In the genomic region with DNA sequence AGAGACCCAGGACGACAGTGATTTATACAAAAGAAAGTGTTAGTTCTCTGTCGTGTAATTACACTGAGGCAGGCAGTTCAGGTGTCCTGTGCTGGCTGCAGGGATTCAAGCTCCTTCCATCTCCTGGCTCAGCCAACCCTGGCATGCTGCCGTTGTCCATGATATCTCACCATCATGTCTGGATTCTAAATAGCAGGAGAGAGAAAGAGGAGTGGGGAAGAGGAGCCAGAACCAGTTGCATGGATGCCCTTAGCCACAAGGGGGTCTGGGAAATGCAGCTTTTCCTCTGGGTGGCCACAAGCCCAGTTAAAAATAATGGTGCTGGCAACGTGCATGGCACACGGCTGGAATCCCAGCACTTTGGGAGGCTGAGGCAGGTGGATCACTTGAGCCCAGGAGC, we compare ENCODE assay signal across 17 cellular contexts. TPM values are rescaled to one million over a fixed set of nuclear protein-coding genes. Genes with fewer than 3 reads are reported as not detected.
A peak's percentile ranks its signal among the peaks of the same experiment; 100 is the strongest.
DNase-seq lines count a peak whose midpoint lies in the region; ATAC-seq and TF ChIP-seq lines count a peak whose summit lies in the region.
"Had no signal": no experiment of that assay in that cellular context is flagged by ENCODE, and none has a peak within 500 bp of the region (broad histone marks: within the 10 kb centered on the region; RNA-seq: fewer than 3 reads in every experiment).

No MANE protein-coding gene starts in this region.

- H3K27me3 ChIP-seq in colonic mucosa (no peaks in the 10 kb centered on the region), rectal smooth muscle tissue (ENCODE audit: control insufficient read depth, insufficient read depth, low read length) (no peaks in the 10 kb centered on the region)
- H3K27me3 ChIP-seq: left lung had no signal

- H3K27ac ChIP-seq in colonic mucosa (peak overlapping the region; percentile 16), rectal smooth muscle tissue (ENCODE audit: low read depth, low read length) (no peak overlapping the region)
- H3K27ac ChIP-seq: left lung had no signal

- intact Hi-C loops in colonic mucosa (cut with DNase I) = no loop called here

- DNase-seq in NCI-H1092 treated with DMSO at 0.1 percent for 48 hours (lab: John Stamatoyannopoulos, UW) (peak; percentile 20), NCI-H1092 (lab: John Stamatoyannopoulos, UW) (no peak), HFF-Myc (ENCODE audit: extremely low read depth, low read depth) (no peak), colonic mucosa (no peak), hippocampal formation (lab: John Stamatoyannopoulos, UW) (no peak)
- DNase-seq: 8988T; activated CD8-positive, alpha-beta memory T cell treated with anti-CD3 and anti-CD28 coated beads for 24 hours; activated gamma-delta T cell; erythroblast; left lung; naive B cell had no signal

- H3K9ac ChIP-seq in colonic mucosa (ENCODE audit: low read depth in 2 of 2, low read length in 2 of 2) = no peak overlapping the region
- no peak overlapping the region for H3K9ac ChIP-seq in rectal smooth muscle tissue (ENCODE audit: low read length)

- H3K4me3 ChIP-seq in HFF-Myc (replicated peaks; ENCODE audit: low read depth, low read length) = no peak overlapping the region
- H3K4me3 ChIP-seq in colonic mucosa = no peak overlapping the region
- H3K4me3 ChIP-seq in rectal smooth muscle tissue (ENCODE audit: low read length) = peak overlapping the region; percentile 49
- H3K4me3 ChIP-seq: left lung had no signal

- TF ChIP-seq CTCF in HFF-Myc (IDR thresholded peaks at IDR 0.05; ENCODE audit: low read depth, low read length, missing control alignments) = peak; percentile 23
- TF ChIP-seq CTCF in colonic mucosa (IDR thresholded peaks at IDR 0.05) = no peak

- no peak for ATAC-seq in GM18870 (IDR thresholded peaks at IDR 0.05; ENCODE audit: unreplicated experiment)
- no peak for ATAC-seq in HG03521 (IDR thresholded peaks at IDR 0.05; ENCODE audit: unreplicated experiment)
- ATAC-seq: left lung had no signal

- H3K4me1 ChIP-seq in colonic mucosa (peaks cover 21% of the 10 kb centered on the region), rectal smooth muscle tissue (ENCODE audit: control insufficient read depth, insufficient read depth, low read length) (no peaks in the 10 kb centered on the region)

- H3K36me3 ChIP-seq in colonic mucosa (no peaks in the 10 kb centered on the region), rectal smooth muscle tissue (ENCODE audit: control insufficient read depth, insufficient read depth, low read length) (no peaks in the 10 kb centered on the region)
- H3K36me3 ChIP-seq: left lung had no signal

- no peaks in the 10 kb centered on the region for H3K9me3 ChIP-seq in colonic mucosa
- H3K9me3 ChIP-seq: left lung had no signal

RNA-seq across cellular contexts. Expression of gene C16orf54, which starts 9.7 kb away (rescaled TPM):
- total RNA-seq in colonic mucosa = 1 to 10 TPM; 1.7 TPM
- total RNA-seq: NCI-H460, RPMI7951 had no signal

RNA-seq across cellular contexts. Expression of gene ZG16, which starts 41.9 kb away (rescaled TPM):
- 100 to 1,000 TPM; 280 to 758 TPM for total RNA-seq in colonic mucosa
- total RNA-seq: cardiac septum, left lung, NCI-H460, RPMI7951 had no signal

RNA-seq across cellular contexts. Expression of gene KIF22, which starts 54.4 kb away (rescaled TPM):
- 100 to 1,000 TPM in 1 of 2 donors, 10 to 100 TPM in 1; 60.7 to 150 TPM for total RNA-seq in colonic mucosa

RNA-seq across cellular contexts. Expression of gene QPRT, which starts 57.1 kb away (rescaled TPM):
- total RNA-seq in colonic mucosa = 100 to 1,000 TPM in 1 of 2 donors, 10 to 100 TPM in 1; 54.7 to 102 TPM
